Comparison of ENCODE assay signal across 25 cellular contexts in genomic region chr17:9268546-9268945, GRCh38.
"Had no signal": no experiment of that assay in that cellular context is flagged by ENCODE, and none has a peak within 500 bp of the region (broad histone marks: within the 10 kb centered on the region; RNA-seq: fewer than 3 reads in every experiment).

No MANE protein-coding gene starts in this region.

- H3K9me3 ChIP-seq: adrenal gland had no signal

- H3K27ac ChIP-seq: adrenal gland, KMS-11, SK-N-MC, WERI-Rb-1 had no signal

- H3K36me3 Mint-ChIP-seq: activated naive CD8-positive, alpha-beta T cell treated with anti-CD3 and anti-CD28 coated beads, Interleukin-2, amount 10 ng/mL, durations not matched to agents 7 days and 5 days had no signal

- H3K27me3 ChIP-seq: adrenal gland had no signal

- DNase-seq: activated CD4-positive, alpha-beta memory T cell treated with anti-CD3 and anti-CD28 coated beads, Interleukin-2, amount 10 ng/mL, durations not matched to agents 7 days and 5 days; activated CD4-positive, alpha-beta T cell treated with anti-CD3 and anti-CD28 coated beads for 36 hours; activated CD4-positive, alpha-beta T cell treated with anti-CD3 and anti-CD28 coated beads, Interleukin-2, amount 50 U/mL, for 1 hour; activated naive CD4-positive, alpha-beta T cell treated with anti-CD3 and anti-CD28 coated beads, Interleukin-2, amount 50 U/mL, for 16 hours; activated naive CD8-positive, alpha-beta T cell treated with anti-CD3 and anti-CD28 coated beads, Interleukin-2, amount 10 ng/mL, durations not matched to agents 7 days and 5 days; activated T-cell treated with anti-CD3 and anti-CD28 coated beads, Interleukin-2, amount 50 U/mL, for 72 hours; adrenal gland; anterior cingulate cortex; NCI-H1092 treated with DMSO at 0.1 percent for 48 hours; NCI-H1417 treated with DMSO at 0.1 percent for 48 hours; NCI-H1694; NCI-H2029; NCI-H2107; NCI-H510A treated with DMSO at 0.1 percent for 48 hours; NCI-H69; NK-92 treated with Interleukin-12 subunit alpha and Interleukin-12 subunit beta, amount 100 ng/mL, for 24 hours; OCI-M1; RPMI8226; T-cell; WERI-Rb-1 had no signal

- H3K36me3 ChIP-seq: adrenal gland, WERI-Rb-1 had no signal

- H3K27ac Mint-ChIP-seq: activated CD4-positive, alpha-beta memory T cell treated with anti-CD3 and anti-CD28 coated beads, Interleukin-2, amount 10 ng/mL, durations not matched to agents 7 days and 5 days; activated CD4-positive, alpha-beta T cell treated with anti-CD3 and anti-CD28 coated beads for 36 hours; activated naive CD8-positive, alpha-beta T cell treated with anti-CD3 and anti-CD28 coated beads, Interleukin-2, amount 10 ng/mL, durations not matched to agents 7 days and 5 days; activated T-cell treated with anti-CD3 and anti-CD28 coated beads, Interleukin-2, amount 50 U/mL, for 72 hours; activated T-helper 2 cell treated with anti-CD3 and anti-CD28 coated beads, Interferon-gamma antibody, Interleukin-2, Interleukin-4, amounts not matched to agents 10 μg/mL and 5 μg/mL and 100 μg/mL, durations not matched to agents 14 hours and 24 hours and 36 hours; T-cell had no signal

- H3K4me1 Mint-ChIP-seq: activated CD4-positive, alpha-beta memory T cell treated with anti-CD3 and anti-CD28 coated beads, Interleukin-2, amount 10 ng/mL, durations not matched to agents 7 days and 5 days; activated naive CD8-positive, alpha-beta T cell treated with anti-CD3 and anti-CD28 coated beads, Interleukin-2, amount 10 ng/mL, durations not matched to agents 7 days and 5 days had no signal

- H3K9me3 Mint-ChIP-seq: activated CD4-positive, alpha-beta memory T cell treated with anti-CD3 and anti-CD28 coated beads, Interleukin-2, amount 10 ng/mL, durations not matched to agents 7 days and 5 days; activated naive CD8-positive, alpha-beta T cell treated with anti-CD3 and anti-CD28 coated beads, Interleukin-2, amount 10 ng/mL, durations not matched to agents 7 days and 5 days; activated T-cell treated with anti-CD3 and anti-CD28 coated beads, Interleukin-2, amount 50 U/mL, for 72 hours; activated T-helper 2 cell treated with anti-CD3 and anti-CD28 coated beads, Interferon-gamma antibody, Interleukin-2, Interleukin-4, amounts not matched to agents 10 μg/mL and 5 μg/mL and 100 μg/mL, durations not matched to agents 14 hours and 24 hours and 36 hours had no signal

- ATAC-seq: activated CD4-positive, alpha-beta T cell treated with anti-CD3 and anti-CD28 coated beads for 36 hours; activated T-cell treated with anti-CD3 and anti-CD28 coated beads, Interleukin-2, amount 50 U/mL, for 72 hours; Panc1; Right ventricle myocardium inferior; T-cell had no signal

- H3K4me3 Mint-ChIP-seq: activated CD4-positive, alpha-beta memory T cell treated with anti-CD3 and anti-CD28 coated beads, Interleukin-2, amount 10 ng/mL, durations not matched to agents 7 days and 5 days; activated CD4-positive, alpha-beta T cell treated with anti-CD3 and anti-CD28 coated beads for 36 hours; activated naive CD8-positive, alpha-beta T cell treated with anti-CD3 and anti-CD28 coated beads, Interleukin-2, amount 10 ng/mL, durations not matched to agents 7 days and 5 days; activated T-cell treated with anti-CD3 and anti-CD28 coated beads, Interleukin-2, amount 50 U/mL, for 72 hours; T-cell had no signal

- H3K4me3 ChIP-seq: adrenal gland, SK-N-MC had no signal

- H3K27me3 Mint-ChIP-seq: activated CD4-positive, alpha-beta memory T cell treated with anti-CD3 and anti-CD28 coated beads, Interleukin-2, amount 10 ng/mL, durations not matched to agents 7 days and 5 days; activated CD4-positive, alpha-beta T cell treated with anti-CD3 and anti-CD28 coated beads for 36 hours; activated naive CD8-positive, alpha-beta T cell treated with anti-CD3 and anti-CD28 coated beads, Interleukin-2, amount 10 ng/mL, durations not matched to agents 7 days and 5 days; T-cell had no signal
